18 cellular contexts compared by ENCODE assay signal in genomic region chr7:14936530-14936929, GRCh38. TPM values are rescaled to one million over a fixed set of nuclear protein-coding genes. Genes with fewer than 3 reads are reported as not detected.
DNase-seq lines count a peak whose midpoint lies in the region; ATAC-seq and TF ChIP-seq lines count a peak whose summit lies in the region.
"Had no signal": no experiment of that assay in that cellular context is flagged by ENCODE, and none has a peak within 500 bp of the region (broad histone marks: within the 10 kb centered on the region; RNA-seq: fewer than 3 reads in every experiment).

No MANE protein-coding gene starts in this region.

- H3K4me1 ChIP-seq in neural progenitor cell = no peaks in the 10 kb centered on the region
- H3K4me1 ChIP-seq: BLaER1, vagina had no signal

- no peaks in the 10 kb centered on the region for H3K27me3 ChIP-seq in BJ (ENCODE audit: control insufficient read depth, insufficient read depth, low read length)
- no peaks in the 10 kb centered on the region for H3K27me3 ChIP-seq in neural progenitor cell
- H3K27me3 ChIP-seq: BLaER1, vagina had no signal

- no peak for ATAC-seq in GM18873 (IDR thresholded peaks at IDR 0.05; ENCODE audit: low FRiP score, unreplicated experiment)
- ATAC-seq: stimulated activated memory B cell treated with anti-CD40 and anti-IgM and Interleukin-4, amounts not matched to agents 10 μg/mL and 1 μg/mL and 100 μg/mL, for 72 hours had no signal

- CTCF ChIA-PET in BJ (lab: Yijun Ruan, JAX) = no interaction called here

- DNase-seq in BJ (ENCODE audit: low read depth) (peak; percentile 10), NCI-H226 (peak; percentile 79), glomerular visceral epithelial cell (ENCODE audit: extremely low spot score) (peak; percentile 78), neural progenitor cell (ENCODE audit: low spot score) (peak; percentile 2), NCI-H345 (lab: John Stamatoyannopoulos, UW) (no peak), T-helper 1 cell (no peak)
- DNase-seq in stimulated activated CD4-positive, alpha-beta T cell treated with anti-CD3 and anti-CD28 coated beads, Interleukin-15, amount 100 ng/mL, for 24 hours = no peak
- DNase-seq: cerebellar nuclear complex; MV-4-11; stimulated activated CD4-positive, alpha-beta T cell treated with anti-CD3 and anti-CD28 coated beads, Interleukin-4, amount 100 ng/mL, for 24 hours; WERI-Rb-1 had no signal

- H3K4me2 ChIP-seq in neural progenitor cell = no peak overlapping the region
- H3K4me2 ChIP-seq: BLaER1 had no signal

- no peak for TF ChIP-seq CTCF in BJ (IDR thresholded peaks at IDR 0.05; ENCODE audit: insufficient read depth, low read depth, low read length)
- TF ChIP-seq CTCF in neural progenitor cell (IDR thresholded peaks at IDR 0.05) = no peak

- H3K27ac ChIP-seq in neural progenitor cell = no peak overlapping the region
- H3K27ac ChIP-seq: BLaER1, epithelial cell of prostate, SK-N-MC, vagina, WERI-Rb-1 had no signal

- H3K4me1 Mint-ChIP-seq in neural progenitor cell = peaks cover 5% of the 10 kb centered on the region
- H3K4me1 Mint-ChIP-seq: activated naive CD4-positive, alpha-beta T cell treated with anti-CD3 and anti-CD28 coated beads, Interleukin-2, amount 50 U/mL, for 24 hours had no signal

- H3K36me3 ChIP-seq in BJ (ENCODE audit: control insufficient read depth, insufficient read depth, low read length) = no peaks in the 10 kb centered on the region
- no peaks in the 10 kb centered on the region for H3K36me3 ChIP-seq in neural progenitor cell
- H3K36me3 ChIP-seq: BLaER1, vagina, WERI-Rb-1 had no signal

- POLR2A ChIA-PET in BJ (lab: Charles Lee) = no interaction called here

- no peaks in the 10 kb centered on the region for H3K79me2 ChIP-seq in neural progenitor cell (ENCODE audit: low read depth)

- H4K20me1 ChIP-seq in neural progenitor cell (ENCODE audit: low read depth) = no peaks in the 10 kb centered on the region
- H4K20me1 ChIP-seq: BLaER1 had no signal

- peak overlapping the region; percentile 9 for H2AFZ ChIP-seq in neural progenitor cell (replicated peaks)

- H3K27ac Mint-ChIP-seq in neural progenitor cell = no peak overlapping the region
- H3K27ac Mint-ChIP-seq: activated naive CD4-positive, alpha-beta T cell treated with anti-CD3 and anti-CD28 coated beads, Interleukin-2, amount 50 U/mL, for 24 hours; stimulated activated memory B cell treated with anti-CD40 and anti-IgM and Interleukin-4, amounts not matched to agents 10 μg/mL and 1 μg/mL and 100 μg/mL, for 72 hours had no signal

- H3K9me3 ChIP-seq in neural progenitor cell (ENCODE audit: low read depth) = no peaks in the 10 kb centered on the region
- H3K9me3 ChIP-seq: BLaER1, vagina had no signal

- H3K9me3 Mint-ChIP-seq in neural progenitor cell = peaks cover 2% of the 10 kb centered on the region
- H3K9me3 Mint-ChIP-seq: stimulated activated memory B cell treated with anti-CD40 and anti-IgM and Interleukin-4, amounts not matched to agents 10 μg/mL and 1 μg/mL and 100 μg/mL, for 72 hours had no signal

- no peak overlapping the region for H3K9ac ChIP-seq in neural progenitor cell
- H3K9ac ChIP-seq: BLaER1 had no signal

- H3K4me3 Mint-ChIP-seq in neural progenitor cell = no peak overlapping the region
- H3K4me3 Mint-ChIP-seq: activated naive CD4-positive, alpha-beta T cell treated with anti-CD3 and anti-CD28 coated beads, Interleukin-2, amount 50 U/mL, for 24 hours; stimulated activated memory B cell treated with anti-CD40 and anti-IgM and Interleukin-4, amounts not matched to agents 10 μg/mL and 1 μg/mL and 100 μg/mL, for 72 hours had no signal

- no peaks in the 10 kb centered on the region for H3K27me3 Mint-ChIP-seq in neural progenitor cell (ENCODE audit: insufficient read depth, low read depth)
- H3K27me3 Mint-ChIP-seq: activated naive CD4-positive, alpha-beta T cell treated with anti-CD3 and anti-CD28 coated beads, Interleukin-2, amount 50 U/mL, for 24 hours; stimulated activated memory B cell treated with anti-CD40 and anti-IgM and Interleukin-4, amounts not matched to agents 10 μg/mL and 1 μg/mL and 100 μg/mL, for 72 hours had no signal

- no peak overlapping the region for H3K4me3 ChIP-seq in BJ (ENCODE audit: low read depth, low read length)
- no peak overlapping the region for H3K4me3 ChIP-seq in neural progenitor cell
- H3K4me3 ChIP-seq: BLaER1, SK-N-MC, vagina had no signal

- no peaks in the 10 kb centered on the region for H3F3A ChIP-seq in neural progenitor cell (ENCODE audit: low read depth)

- H3K36me3 Mint-ChIP-seq in neural progenitor cell = no peaks in the 10 kb centered on the region
- H3K36me3 Mint-ChIP-seq: activated naive CD4-positive, alpha-beta T cell treated with anti-CD3 and anti-CD28 coated beads, Interleukin-2, amount 50 U/mL, for 24 hours; stimulated activated memory B cell treated with anti-CD40 and anti-IgM and Interleukin-4, amounts not matched to agents 10 μg/mL and 1 μg/mL and 100 μg/mL, for 72 hours had no signal

RNA-seq across cellular contexts. Expression of gene DGKB, which starts 34.0 kb away (rescaled TPM):
- 0.05 and 0.09 TPM in 2 replicates for polyA plus RNA-seq in BJ (2011; rRNA removed)
- 0.28 TPM in 1 of 2 replicates, not detected in the other for polyA minus RNA-seq in BJ (2011; rRNA and poly(A)+ RNA removed)
- total RNA-seq in neural progenitor cell (ENCODE audit: low replicate concordance) = 2.2 and 5.5 TPM in 2 replicates

Comparison
In these comparisons a context has a peak if more than half of its experiments do, and no peak if none do; other contexts are left out.
1. DNase-seq: peak in BJ (single experiment), NCI-H226 (single experiment), glomerular visceral epithelial cell (single experiment) and neural progenitor cell (single experiment); none in stimulated activated CD4-positive, alpha-beta T cell treated with anti-CD3 and anti-CD28 coated beads, Interleukin-15, amount 100 ng/mL, for 24 hours (single experiment), NCI-H345 (single experiment) and T-helper 1 cell (0 of 5).